In the genomic region with DNA sequence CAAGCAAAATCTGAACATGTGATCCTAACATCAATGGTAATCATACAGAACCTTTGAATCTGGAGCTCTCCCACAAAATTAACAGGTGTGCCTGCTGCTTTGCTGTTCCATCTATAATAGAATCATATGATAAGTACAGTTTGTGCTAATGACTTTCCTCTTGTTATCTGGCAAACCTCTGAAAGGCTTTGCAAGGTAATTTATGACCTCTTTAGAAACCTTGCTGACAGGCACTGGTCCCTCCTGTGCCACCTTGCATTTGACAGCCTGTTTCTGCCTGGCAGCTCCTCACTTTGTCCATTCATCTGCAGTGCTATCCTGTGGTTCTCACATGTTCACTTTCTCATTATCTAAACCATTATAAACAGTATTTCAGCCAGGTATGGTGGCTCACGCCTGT, we compare ENCODE assay signal across 13 cellular contexts. TPM values are rescaled to one million over a fixed set of nuclear protein-coding genes. Genes with fewer than 3 reads are reported as not detected.
DNase-seq lines count a peak whose midpoint lies in the region; ATAC-seq lines count a peak whose summit lies in the region.
"Had no signal": no experiment of that assay in that cellular context is flagged by ENCODE, and none has a peak within 500 bp of the region (broad histone marks: within the 10 kb centered on the region; RNA-seq: fewer than 3 reads in every experiment).

No MANE protein-coding gene starts in this region.

- no peak for ATAC-seq in GM18873 (IDR thresholded peaks at IDR 0.05; ENCODE audit: low FRiP score, unreplicated experiment)
- ATAC-seq: CD8-positive, alpha-beta T cell had no signal

- DNase-seq in NCI-H345 (lab: John Stamatoyannopoulos, UW): peak; percentile 39
- DNase-seq in NCI-H345 treated with DMSO at 0.1 percent for 48 hours (lab: John Stamatoyannopoulos, UW; ENCODE audit: unreplicated experiment): no peak
- DNase-seq in NCI-H1417 treated with DMSO at 0.1 percent for 48 hours (lab: John Stamatoyannopoulos, UW): peak; percentile 97
- DNase-seq in NCI-H2107 treated with DMSO at 0.1 percent for 48 hours (lab: John Stamatoyannopoulos, UW; ENCODE audit: unreplicated experiment): peak; percentile 95
- peak; percentile 42 for DNase-seq in SK-N-DZ (ENCODE audit: low spot score)
- no peak for DNase-seq in stimulated activated CD4-positive, alpha-beta T cell treated with anti-CD3 and anti-CD28 coated beads, Interleukin-12 subunit alpha, Interleukin-12 subunit beta, amount 100 ng/mL, for 4 hours
- DNase-seq in NCI-H82 (lab: John Stamatoyannopoulos, UW): no peak
- DNase-seq: CD8-positive, alpha-beta T cell; NCI-H1048; NCI-H2029 treated with DMSO at 0.1 percent for 48 hours; T-helper 9 cell had no signal

RNA-seq across cellular contexts. Expression of a gene that starts 10.2 kb away (rescaled TPM):
- polyA plus RNA-seq in SK-N-DZ (2014; cell fraction: cytosol; rRNA removed): not detected in 2 replicates
- not detected in 2 replicates for polyA plus RNA-seq in SK-N-DZ (2014; cell fraction: nucleus; rRNA removed)
- polyA plus RNA-seq: BJ had no signal

RNA-seq across cellular contexts. Expression of a gene that starts 11.1 kb away (rescaled TPM):
- not detected in 2 replicates for polyA plus RNA-seq in SK-N-DZ (2014; cell fraction: cytosol; rRNA removed)
- polyA plus RNA-seq in SK-N-DZ (2014; cell fraction: nucleus; rRNA removed): not detected in 2 replicates
- polyA plus RNA-seq: BJ had no signal

RNA-seq across cellular contexts. Expression of a gene that starts 24.9 kb away (rescaled TPM):
- polyA plus RNA-seq in SK-N-DZ (2014; cell fraction: cytosol; rRNA removed): 39.3 and 40.4 TPM in 2 replicates
- polyA plus RNA-seq in SK-N-DZ (2014; cell fraction: nucleus; rRNA removed): 194 and 278 TPM in 2 replicates

RNA-seq across cellular contexts. Expression of a gene that starts 54.2 kb away (rescaled TPM):
- polyA plus RNA-seq in SK-N-DZ (2014; cell fraction: cytosol; rRNA removed): not detected in 2 replicates
- polyA plus RNA-seq in SK-N-DZ (2014; cell fraction: nucleus; rRNA removed): not detected in 2 replicates
- polyA plus RNA-seq: BJ had no signal

Comparison
In these comparisons a context has a peak if more than half of its experiments do, and no peak if none do; other contexts are left out.
1. DNase-seq: peak in NCI-H345 (single experiment), NCI-H1417 treated with DMSO at 0.1 percent for 48 hours (single experiment), NCI-H2107 treated with DMSO at 0.1 percent for 48 hours (single experiment) and SK-N-DZ (single experiment); none in NCI-H345 treated with DMSO at 0.1 percent for 48 hours (single experiment), stimulated activated CD4-positive, alpha-beta T cell treated with anti-CD3 and anti-CD28 coated beads, Interleukin-12 subunit alpha, Interleukin-12 subunit beta, amount 100 ng/mL, for 4 hours (single experiment) and NCI-H82 (single experiment).